ENCODE assay signal across 15 cellular contexts in the genomic region with DNA sequence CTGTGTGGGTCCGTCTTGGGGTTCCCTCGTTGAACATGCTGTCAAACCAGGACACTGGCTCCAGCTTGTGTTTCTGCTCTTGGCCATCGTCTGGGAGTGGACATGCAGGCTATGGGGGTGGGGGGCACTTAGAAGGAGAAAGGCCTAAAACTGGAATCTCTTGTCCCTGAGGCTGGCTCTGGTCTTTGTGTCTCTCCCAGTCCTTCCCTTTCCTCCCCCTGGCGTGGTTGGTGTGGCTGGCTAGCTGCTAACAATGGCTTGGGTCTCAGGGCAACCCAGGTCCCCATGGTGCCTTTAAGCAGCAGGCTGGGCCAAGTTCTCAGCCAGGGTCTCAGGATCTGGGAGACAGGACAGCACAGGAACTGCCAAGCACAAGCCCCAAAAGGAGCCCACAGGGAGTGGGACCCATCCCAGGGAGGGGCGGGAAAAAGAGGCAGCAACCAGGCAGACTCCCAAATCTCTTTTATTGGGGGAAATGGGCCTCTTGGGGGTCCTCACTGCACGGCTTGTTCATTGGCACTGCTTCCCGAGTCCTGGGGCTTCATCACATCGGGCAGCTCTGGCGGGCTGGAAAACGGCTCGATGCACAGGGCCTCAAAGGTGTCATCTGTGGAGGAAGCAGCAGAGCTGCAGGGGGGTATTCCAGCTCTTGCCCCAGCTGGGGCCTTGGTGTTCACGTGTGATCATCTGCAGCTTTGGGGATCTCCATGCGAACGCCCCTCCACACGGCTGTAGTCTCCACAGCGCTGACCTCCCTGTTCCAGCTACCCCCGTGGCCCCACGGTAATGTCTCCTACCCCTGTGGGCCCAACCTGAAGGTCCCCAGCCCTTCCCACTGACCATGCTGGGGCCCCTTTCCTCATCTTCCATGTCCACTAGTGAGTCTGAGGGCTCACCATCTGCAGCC. TPM values are rescaled to one million over a fixed set of nuclear protein-coding genes. Genes with fewer than 3 reads are reported as not detected.
DNase-seq lines count a peak whose midpoint lies in the region; ATAC-seq and TF ChIP-seq lines count a peak whose summit lies in the region.
"Had no signal": no experiment of that assay in that cellular context is flagged by ENCODE, and none has a peak within 500 bp of the region (broad histone marks: within the 10 kb centered on the region; RNA-seq: fewer than 3 reads in every experiment).

No MANE protein-coding gene starts in this region.

- H3K4me1 Mint-ChIP-seq in activated T-cell treated with anti-CD3 and anti-CD28 coated beads, Interleukin-2, amount 50 U/mL, for 72 hours (ENCODE audit: low read depth) = peaks cover 48% of the 10 kb centered on the region
- H3K4me1 Mint-ChIP-seq in endothelial cell (ENCODE audit: unreplicated experiment) = peaks cover 11% of the 10 kb centered on the region
- peaks cover 48% of the 10 kb centered on the region for H3K4me1 Mint-ChIP-seq in stimulated activated memory B cell treated with anti-CD40 and anti-IgM and Interleukin-4, amounts not matched to agents 10 μg/mL and 1 μg/mL and 100 μg/mL, for 72 hours

- no peak overlapping the region for H3K4me3 Mint-ChIP-seq in activated T-cell treated with anti-CD3 and anti-CD28 coated beads, Interleukin-2, amount 50 U/mL, for 72 hours
- H3K4me3 Mint-ChIP-seq in endothelial cell (ENCODE audit: unreplicated experiment) = peak overlapping the region; percentile 73
- no peak overlapping the region for H3K4me3 Mint-ChIP-seq in stimulated activated memory B cell treated with anti-CD40 and anti-IgM and Interleukin-4, amounts not matched to agents 10 μg/mL and 1 μg/mL and 100 μg/mL, for 72 hours
- H3K4me3 Mint-ChIP-seq: T-helper 1 cell treated with Interleukin-12 subunit alpha and Interleukin-12 subunit beta and Interleukin-4 antibody, amounts not matched to agents 30 μg/mL and 1 μg/mL, for 36 hours had no signal

- peaks cover 15 to 23% of the 10 kb centered on the region in 2 donors for H3K36me3 Mint-ChIP-seq in activated T-cell treated with anti-CD3 and anti-CD28 coated beads, Interleukin-2, amount 50 U/mL, for 72 hours (ENCODE audit: insufficient read depth in 2 of 2)
- H3K36me3 Mint-ChIP-seq in endothelial cell (ENCODE audit: low read depth, unreplicated experiment) = peaks cover 46% of the 10 kb centered on the region
- peaks cover 51% of the 10 kb centered on the region for H3K36me3 Mint-ChIP-seq in stimulated activated memory B cell treated with anti-CD40 and anti-IgM and Interleukin-4, amounts not matched to agents 10 μg/mL and 1 μg/mL and 100 μg/mL, for 72 hours

- no peaks in the 10 kb centered on the region for H3K9me3 Mint-ChIP-seq in activated T-cell treated with anti-CD3 and anti-CD28 coated beads, Interleukin-2, amount 50 U/mL, for 72 hours
- H3K9me3 Mint-ChIP-seq in endothelial cell (ENCODE audit: unreplicated experiment) = no peaks in the 10 kb centered on the region
- no peaks in the 10 kb centered on the region for H3K9me3 Mint-ChIP-seq in stimulated activated memory B cell treated with anti-CD40 and anti-IgM and Interleukin-4, amounts not matched to agents 10 μg/mL and 1 μg/mL and 100 μg/mL, for 72 hours
- H3K9me3 Mint-ChIP-seq: T-helper 1 cell treated with Interleukin-12 subunit alpha and Interleukin-12 subunit beta and Interleukin-4 antibody, amounts not matched to agents 30 μg/mL and 1 μg/mL, for 36 hours had no signal

- H3K27ac Mint-ChIP-seq in activated T-cell treated with anti-CD3 and anti-CD28 coated beads, Interleukin-2, amount 50 U/mL, for 72 hours = peak overlapping the region; percentile 31
- peak overlapping the region; percentile 64 for H3K27ac Mint-ChIP-seq in endothelial cell (ENCODE audit: unreplicated experiment)
- peak overlapping the region; percentile 27 for H3K27ac Mint-ChIP-seq in stimulated activated memory B cell treated with anti-CD40 and anti-IgM and Interleukin-4, amounts not matched to agents 10 μg/mL and 1 μg/mL and 100 μg/mL, for 72 hours
- H3K27ac Mint-ChIP-seq: T-helper 1 cell treated with Interleukin-12 subunit alpha and Interleukin-12 subunit beta and Interleukin-4 antibody, amounts not matched to agents 30 μg/mL and 1 μg/mL, for 36 hours had no signal

- H3K27me3 Mint-ChIP-seq in activated T-cell treated with anti-CD3 and anti-CD28 coated beads, Interleukin-2, amount 50 U/mL, for 72 hours (ENCODE audit: low read depth) = no peaks in the 10 kb centered on the region
- H3K27me3 Mint-ChIP-seq in endothelial cell (ENCODE audit: unreplicated experiment) = peaks cover 12% of the 10 kb centered on the region
- H3K27me3 Mint-ChIP-seq in stimulated activated memory B cell treated with anti-CD40 and anti-IgM and Interleukin-4, amounts not matched to agents 10 μg/mL and 1 μg/mL and 100 μg/mL, for 72 hours = no peaks in the 10 kb centered on the region

- no peak for TF ChIP-seq POLR2A in NB4 (IDR thresholded peaks at IDR 0.05; ENCODE audit: extremely low read depth, insufficient read length)

- no peaks in the 10 kb centered on the region for H3K27me3 ChIP-seq in foreskin keratinocyte

- H3K4me3 ChIP-seq in NB4 (ENCODE audit: low read depth, low read length) = no peak overlapping the region

- H3K4me1 ChIP-seq in foreskin keratinocyte = peaks cover 11% of the 10 kb centered on the region

- ATAC-seq in activated T-cell treated with anti-CD3 and anti-CD28 coated beads, Interleukin-2, amount 50 U/mL, for 72 hours (replicated peaks in 1 of 2) = no peak
- ATAC-seq in stimulated activated memory B cell treated with anti-CD40 and anti-IgM and Interleukin-4, amounts not matched to agents 10 μg/mL and 1 μg/mL and 100 μg/mL, for 72 hours = no peak
- ATAC-seq in foreskin keratinocyte = no peak

- DNase-seq in activated T-cell treated with anti-CD3 and anti-CD28 coated beads, Interleukin-2, amount 50 U/mL, for 72 hours = no peak
- DNase-seq in activated T-cell treated with anti-CD3 and anti-CD28 coated beads, Interleukin-2, amount 50 U/mL, for 1 hour = no peak
- DNase-seq in NB4 (ENCODE audit: low read depth) = peak; percentile 23
- DNase-seq in endothelial cell (ENCODE audit: low spot score) = no peak
- DNase-seq in A172 (ENCODE audit: low spot score) = no peak
- DNase-seq in foreskin keratinocyte = no peak
- no peak for DNase-seq in NCI-H446 treated with DMSO at 0.1 percent for 48 hours (lab: John Stamatoyannopoulos, UW)
- DNase-seq: amygdala; effector CD8-positive, alpha-beta T cell; NCI-H2171 treated with DMSO at 0.1 percent for 48 hours; occipital lobe; stimulated activated CD4-positive, alpha-beta T cell treated with anti-CD3 and anti-CD28 coated beads, Interleukin-12 subunit alpha, Interleukin-12 subunit beta, amount 100 ng/mL, for 4 hours had no signal

- H3K27ac ChIP-seq in foreskin keratinocyte = no peak overlapping the region

- TF ChIP-seq CTCF in NB4 (IDR thresholded peaks at IDR 0.05; ENCODE audit: low read depth, low read length) (no peak), endothelial cell (IDR thresholded peaks at IDR 0.05; ENCODE audit: unreplicated experiment) (no peak), foreskin keratinocyte (conservative IDR thresholded peaks at IDR 0.05) (no peak)

RNA-seq across cellular contexts. Expression of gene ELOB, which starts 5.3 kb away (rescaled TPM):
- total RNA-seq in activated T-cell treated with anti-CD3 and anti-CD28 coated beads, Interleukin-2, amount 50 U/mL, for 72 hours = 100 to 1,000 TPM; 158 to 208 TPM
- total RNA-seq in endothelial cell (ENCODE audit: unreplicated experiment) (195 TPM), foreskin keratinocyte (270 and 285 TPM in 2 replicates)
- 397 and 571 TPM in 2 replicates for total RNA-seq in A172 (2014; rRNA removed; shearing (Covaris generic))
- 561 and 595 TPM in 2 replicates for polyA plus RNA-seq in foreskin keratinocyte

RNA-seq across cellular contexts. Expression of gene PRSS33, which starts 15.6 kb away (rescaled TPM):
- under 1 TPM in 1 of 2 donors, not detected in 1; 0.46 TPM for total RNA-seq in activated T-cell treated with anti-CD3 and anti-CD28 coated beads, Interleukin-2, amount 50 U/mL, for 72 hours
- total RNA-seq in endothelial cell (ENCODE audit: unreplicated experiment) (not detected), foreskin keratinocyte (not detected in 2 replicates)
- 0.17 and 0.36 TPM in 2 replicates for total RNA-seq in A172 (2014; rRNA removed; shearing (Covaris generic))
- polyA plus RNA-seq in foreskin keratinocyte = not detected in 2 replicates
- total RNA-seq: glomerular endothelial cell, occipital lobe had no signal

RNA-seq across cellular contexts. Expression of gene SRRM2, which starts 19.3 kb away (rescaled TPM):
- 100 to 1,000 TPM; 696 to 731 TPM for total RNA-seq in activated T-cell treated with anti-CD3 and anti-CD28 coated beads, Interleukin-2, amount 50 U/mL, for 72 hours
- total RNA-seq in endothelial cell (ENCODE audit: unreplicated experiment) (456 TPM), foreskin keratinocyte (149 and 160 TPM in 2 replicates)
- 30.0 and 49.0 TPM in 2 replicates for total RNA-seq in A172 (2014; rRNA removed; shearing (Covaris generic))
- 294 and 299 TPM in 2 replicates for polyA plus RNA-seq in foreskin keratinocyte

RNA-seq across cellular contexts. Expression of gene PRSS41, which starts 26.5 kb away (rescaled TPM):
- total RNA-seq in activated T-cell treated with anti-CD3 and anti-CD28 coated beads, Interleukin-2, amount 50 U/mL, for 72 hours = under 1 TPM in 1 of 2 donors, not detected in 1; 0.29 TPM
- total RNA-seq in endothelial cell (ENCODE audit: unreplicated experiment) (not detected), foreskin keratinocyte (not detected in 2 replicates)
- not detected in 2 replicates for total RNA-seq in A172 (2014; rRNA removed; shearing (Covaris generic))
- polyA plus RNA-seq in foreskin keratinocyte = not detected in 2 replicates
- total RNA-seq: glomerular endothelial cell, occipital lobe had no signal

RNA-seq across cellular contexts. Expression of gene PRSS21, which starts 45.3 kb away (rescaled TPM):
- total RNA-seq in activated T-cell treated with anti-CD3 and anti-CD28 coated beads, Interleukin-2, amount 50 U/mL, for 72 hours = 10 to 100 TPM in 1 of 2 donors, 1 to 10 TPM in 1; 2.4 to 10.3 TPM
- total RNA-seq in endothelial cell (ENCODE audit: unreplicated experiment) (not detected), foreskin keratinocyte (5.6 and 8.1 TPM in 2 replicates)
- total RNA-seq in A172 (2014; rRNA removed; shearing (Covaris generic)) = not detected in 2 replicates
- 10.8 and 11.2 TPM in 2 replicates for polyA plus RNA-seq in foreskin keratinocyte
- total RNA-seq: glomerular endothelial cell, occipital lobe had no signal
